Comparison of ENCODE assay signal across 1 cellular context in the genomic region with DNA sequence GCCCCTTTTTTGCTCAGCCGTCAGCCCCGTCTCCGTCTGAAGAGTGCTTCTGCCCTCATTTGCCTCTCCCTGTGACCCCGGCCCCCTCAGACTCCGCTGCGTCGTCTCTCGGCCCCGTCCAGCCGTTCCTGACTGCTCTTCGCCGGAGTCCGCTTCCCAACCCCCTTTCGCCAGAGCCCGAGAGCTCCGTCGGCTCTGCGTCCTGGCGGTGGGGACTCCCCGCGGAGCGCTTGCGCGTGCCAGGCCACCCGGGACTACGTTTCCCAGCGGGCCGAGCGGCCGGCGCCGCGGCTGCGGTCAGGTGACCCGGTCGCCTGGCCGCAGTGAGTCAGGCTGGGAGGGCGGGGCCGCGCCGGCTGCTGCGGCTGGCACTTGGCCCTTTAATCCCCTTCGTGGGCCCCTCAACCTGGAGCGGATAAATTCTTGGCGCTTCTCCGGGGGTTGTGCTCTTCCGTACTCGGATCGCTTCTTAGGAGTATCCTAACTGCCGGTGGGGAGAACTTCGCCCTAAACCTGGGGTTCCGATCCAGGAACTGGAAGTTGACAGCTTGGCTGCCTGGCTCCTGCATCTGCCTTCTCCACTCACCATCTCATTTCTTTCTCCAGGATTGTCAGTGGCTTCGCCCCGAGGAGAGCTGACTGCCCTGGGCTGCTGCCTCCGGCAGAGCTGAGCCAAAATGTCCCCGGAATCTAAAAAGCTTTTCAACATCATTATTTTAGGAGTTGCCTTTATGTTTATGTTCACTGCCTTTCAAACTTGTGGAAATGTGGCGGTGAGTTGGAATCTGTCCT.
TF ChIP-seq lines count a peak whose summit lies in the region.

A gene (plus strand): TSS at position 444 of the 792 bp plus-strand sequence. CDS start 234 bp downstream, at position 678.

TF ChIP-seq in HepG2, 621 proteins besides CTCF, POLR2A, EP300 and RAD21 (continued from another document and continues in another):
- TF ChIP-seq, protein P1, sequence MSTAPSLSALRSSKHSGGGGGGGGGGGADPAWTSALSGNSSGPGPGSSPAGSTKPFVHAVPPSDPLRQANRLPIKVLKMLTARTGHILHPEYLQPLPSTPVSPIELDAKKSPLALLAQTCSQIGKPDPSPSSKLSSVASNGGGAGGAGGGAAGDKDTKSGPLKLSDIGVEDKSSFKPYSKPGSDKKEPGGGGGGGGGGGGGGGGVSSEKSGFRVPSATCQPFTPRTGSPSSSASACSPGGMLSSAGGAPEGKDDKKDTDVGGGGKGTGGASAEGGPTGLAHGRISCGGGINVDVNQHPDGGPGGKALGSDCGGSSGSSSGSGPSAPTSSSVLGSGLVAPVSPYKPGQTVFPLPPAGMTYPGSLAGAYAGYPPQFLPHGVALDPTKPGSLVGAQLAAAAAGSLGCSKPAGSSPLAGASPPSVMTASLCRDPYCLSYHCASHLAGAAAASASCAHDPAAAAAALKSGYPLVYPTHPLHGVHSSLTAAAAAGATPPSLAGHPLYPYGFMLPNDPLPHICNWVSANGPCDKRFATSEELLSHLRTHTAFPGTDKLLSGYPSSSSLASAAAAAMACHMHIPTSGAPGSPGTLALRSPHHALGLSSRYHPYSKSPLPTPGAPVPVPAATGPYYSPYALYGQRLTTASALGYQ (CRISPR knock-in tag; IDR thresholded peaks at IDR 0.05) = 0 out of 2 replicates have a peak, but pooled peaks have one; percentile 18
- TF ChIP-seq KAT7 (CRISPR knock-in tag; IDR thresholded peaks at IDR 0.05; ENCODE audit: borderline replicate concordance) (no peak; the same call in 1 of the 2 replicates), NONO (IDR thresholded peaks at IDR 0.05) (no peak), NONO (CRISPR knock-in tag; conservative IDR thresholded peaks at IDR 0.05) (peak; percentile 92), MED13 (CRISPR knock-in tag; IDR thresholded peaks at IDR 0.05) (0 out of 2 replicates have a peak, but pooled peaks have one; percentile 9), POLR2G (IDR thresholded peaks at IDR 0.05; ENCODE audit: low read depth, low read length) (peak; percentile 77), ZC3H13 (CRISPR knock-in tag; IDR thresholded peaks at IDR 0.05) (peak; percentile 90; the same call in 1 of the 2 replicates), NR2F1 (CRISPR knock-in tag; IDR thresholded peaks at IDR 0.05) (no peak), MED1 (CRISPR knock-in tag; IDR thresholded peaks at IDR 0.05) (peak; percentile 42), MAFG (CRISPR knock-in tag; IDR thresholded peaks at IDR 0.05) (no peak), MAFF (IDR thresholded peaks at IDR 0.05; ENCODE audit: low read depth, low read length) (no peak), SRSF4 (IDR thresholded peaks at IDR 0.05; ENCODE audit: low read depth, low read length, poor library complexity, severe bottlenecking) (no peak), NR1H2 (CRISPR knock-in tag; IDR thresholded peaks at IDR 0.05; ENCODE audit: borderline replicate concordance, low read depth) (peak; percentile 2; the same call in 1 of the 2 replicates), ZFP90 (CRISPR knock-in tag; IDR thresholded peaks at IDR 0.05; ENCODE audit: borderline replicate concordance) (no peak), ZKSCAN5 (CRISPR knock-in tag; IDR thresholded peaks at IDR 0.05) (no peak), KDM5B (CRISPR knock-in tag; IDR thresholded peaks at IDR 0.05; ENCODE audit: borderline replicate concordance) (peak; percentile 54; the same call in 1 of the 2 replicates), EHMT2 (IDR thresholded peaks at IDR 0.05; ENCODE audit: borderline replicate concordance, low read depth, low read length) (no peak), NFE2L2 (IDR thresholded peaks at IDR 0.05; ENCODE audit: low read length) (0 out of 2 replicates have a peak, but pooled peaks have one; percentile 7), ZNF263 (CRISPR knock-in tag; IDR thresholded peaks at IDR 0.05) (peak; percentile 94), ATF1 (CRISPR knock-in tag; IDR thresholded peaks at IDR 0.05) (no peak), ZSCAN20 (CRISPR knock-in tag; IDR thresholded peaks at IDR 0.05; ENCODE audit: borderline replicate concordance) (no peak; the same call in 1 of the 2 replicates), ZBTB1 (CRISPR knock-in tag; IDR thresholded peaks at IDR 0.05; ENCODE audit: borderline replicate concordance) (no peak), ZNF451 (CRISPR knock-in tag; IDR thresholded peaks at IDR 0.05) (no peak), ZNF256 (CRISPR knock-in tag; conservative IDR thresholded peaks at IDR 0.05) (0 out of 2 replicates have a peak, but pooled peaks have one; percentile 17), ATF7-NPFF (CRISPR knock-in tag; IDR thresholded peaks at IDR 0.05; ENCODE audit: low read depth) (no peak), ZSCAN29 (CRISPR knock-in tag; conservative IDR thresholded peaks at IDR 0.05) (no peak; the same call in 1 of the 2 replicates), MAF1 (CRISPR knock-in tag; IDR thresholded peaks at IDR 0.05; ENCODE audit: borderline replicate concordance) (no peak), HNRNPUL1 (IDR thresholded peaks at IDR 0.05; ENCODE audit: low read depth, low read length) (no peak), NR2C2 (CRISPR knock-in tag; IDR thresholded peaks at IDR 0.05; ENCODE audit: borderline replicate concordance) (no peak; the same call in 1 of the 2 replicates), TEAD3 (CRISPR knock-in tag; optimal IDR thresholded peaks at IDR 0.05; ENCODE audit: borderline replicate concordance) (peak; percentile 8), ZNF543 (CRISPR knock-in tag; IDR thresholded peaks at IDR 0.05) (peak; percentile 76; the same call in 1 of the 2 replicates), ZNF431 (CRISPR knock-in tag; IDR thresholded peaks at IDR 0.05; ENCODE audit: borderline replicate concordance, low read depth) (no peak), NR2F6 (IDR thresholded peaks at IDR 0.05) (no peak), NR2F6 (CRISPR knock-in tag; IDR thresholded peaks at IDR 0.05) (peak; percentile 2; the same call in 1 of the 2 replicates), ZC3H4 (CRISPR knock-in tag; IDR thresholded peaks at IDR 0.05; ENCODE audit: borderline replicate concordance) (no peak), YEATS2 (CRISPR knock-in tag; IDR thresholded peaks at IDR 0.05; ENCODE audit: borderline replicate concordance) (peak; percentile 11; the same call in 1 of the 2 replicates), AHR (CRISPR knock-in tag; IDR thresholded peaks at IDR 0.05) (peak; percentile 89; the same call in 1 of the 2 replicates), ZNF264 (CRISPR knock-in tag; IDR thresholded peaks at IDR 0.05) (0 out of 2 replicates have a peak, but pooled peaks have one; percentile 4), ZNF570 (CRISPR knock-in tag; IDR thresholded peaks at IDR 0.05; ENCODE audit: borderline replicate concordance) (peak; percentile 43; the same call in 1 of the 2 replicates), PPARG (CRISPR knock-in tag; conservative IDR thresholded peaks at IDR 0.05) (peak; percentile 58), ZNF484 (CRISPR knock-in tag; IDR thresholded peaks at IDR 0.05; ENCODE audit: borderline replicate concordance, low read depth) (no peak), RFX1 (IDR thresholded peaks at IDR 0.05) (no peak; the same call in 1 of the 2 replicates), ZMAT3 (CRISPR knock-in tag; conservative IDR thresholded peaks at IDR 0.05) (no peak), HOXA7 (CRISPR knock-in tag; IDR thresholded peaks at IDR 0.05) (no peak), TSC22D2 (CRISPR knock-in tag; IDR thresholded peaks at IDR 0.05; ENCODE audit: borderline replicate concordance) (no peak), ZNF329 (CRISPR knock-in tag; IDR thresholded peaks at IDR 0.05; ENCODE audit: low read depth) (no peak), PAWR (CRISPR knock-in tag; IDR thresholded peaks at IDR 0.05; ENCODE audit: borderline replicate concordance) (peak; percentile 98; the same call in 1 of the 2 replicates), TAF1 (CRISPR knock-in tag; IDR thresholded peaks at IDR 0.05) (peak; percentile 26; the same call in 1 of the 2 replicates), PRMT3 (CRISPR knock-in tag; IDR thresholded peaks at IDR 0.05; ENCODE audit: borderline replicate concordance, low read depth) (no peak)
- TF ChIP-seq, protein P2, sequence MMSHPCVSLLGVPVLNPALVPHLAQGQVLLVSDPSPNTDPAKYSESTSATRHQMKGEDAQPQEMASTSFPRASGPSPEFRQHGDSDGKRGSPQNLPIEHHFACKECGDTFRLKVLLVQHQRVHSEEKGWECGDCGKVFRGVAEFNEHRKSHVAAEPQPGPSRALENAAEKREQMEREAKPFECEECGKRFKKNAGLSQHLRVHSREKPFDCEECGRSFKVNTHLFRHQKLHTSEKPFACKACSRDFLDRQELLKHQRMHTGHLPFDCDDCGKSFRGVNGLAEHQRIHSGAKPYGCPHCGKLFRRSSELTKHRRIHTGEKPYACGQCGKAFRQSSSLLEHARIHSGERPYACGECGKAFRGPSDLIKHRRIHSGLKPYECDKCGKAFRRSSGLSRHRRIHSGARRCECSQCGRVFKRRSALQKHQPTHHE (CRISPR knock-in tag; IDR thresholded peaks at IDR 0.05; ENCODE audit: borderline replicate concordance) = 0 out of 2 replicates have a peak, but pooled peaks have one; percentile 0
- TF ChIP-seq, protein P3, sequence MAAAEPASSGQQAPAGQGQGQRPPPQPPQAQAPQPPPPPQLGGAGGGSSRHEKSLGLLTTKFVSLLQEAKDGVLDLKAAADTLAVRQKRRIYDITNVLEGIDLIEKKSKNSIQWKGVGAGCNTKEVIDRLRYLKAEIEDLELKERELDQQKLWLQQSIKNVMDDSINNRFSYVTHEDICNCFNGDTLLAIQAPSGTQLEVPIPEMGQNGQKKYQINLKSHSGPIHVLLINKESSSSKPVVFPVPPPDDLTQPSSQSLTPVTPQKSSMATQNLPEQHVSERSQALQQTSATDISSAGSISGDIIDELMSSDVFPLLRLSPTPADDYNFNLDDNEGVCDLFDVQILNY (CRISPR knock-in tag; conservative IDR thresholded peaks at IDR 0.05) = no peak
- TF ChIP-seq, protein P4, sequence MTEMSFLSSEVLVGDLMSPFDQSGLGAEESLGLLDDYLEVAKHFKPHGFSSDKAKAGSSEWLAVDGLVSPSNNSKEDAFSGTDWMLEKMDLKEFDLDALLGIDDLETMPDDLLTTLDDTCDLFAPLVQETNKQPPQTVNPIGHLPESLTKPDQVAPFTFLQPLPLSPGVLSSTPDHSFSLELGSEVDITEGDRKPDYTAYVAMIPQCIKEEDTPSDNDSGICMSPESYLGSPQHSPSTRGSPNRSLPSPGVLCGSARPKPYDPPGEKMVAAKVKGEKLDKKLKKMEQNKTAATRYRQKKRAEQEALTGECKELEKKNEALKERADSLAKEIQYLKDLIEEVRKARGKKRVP (CRISPR knock-in tag; IDR thresholded peaks at IDR 0.05) = peak in 1 of 2 experiments; percentile 55; a peak in 2 of 4 replicates
- TF ChIP-seq, protein P5, sequence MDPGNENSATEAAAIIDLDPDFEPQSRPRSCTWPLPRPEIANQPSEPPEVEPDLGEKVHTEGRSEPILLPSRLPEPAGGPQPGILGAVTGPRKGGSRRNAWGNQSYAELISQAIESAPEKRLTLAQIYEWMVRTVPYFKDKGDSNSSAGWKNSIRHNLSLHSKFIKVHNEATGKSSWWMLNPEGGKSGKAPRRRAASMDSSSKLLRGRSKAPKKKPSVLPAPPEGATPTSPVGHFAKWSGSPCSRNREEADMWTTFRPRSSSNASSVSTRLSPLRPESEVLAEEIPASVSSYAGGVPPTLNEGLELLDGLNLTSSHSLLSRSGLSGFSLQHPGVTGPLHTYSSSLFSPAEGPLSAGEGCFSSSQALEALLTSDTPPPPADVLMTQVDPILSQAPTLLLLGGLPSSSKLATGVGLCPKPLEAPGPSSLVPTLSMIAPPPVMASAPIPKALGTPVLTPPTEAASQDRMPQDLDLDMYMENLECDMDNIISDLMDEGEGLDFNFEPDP (CRISPR knock-in tag; conservative IDR thresholded peaks at IDR 0.05) = no peak
- TF ChIP-seq, protein P6, sequence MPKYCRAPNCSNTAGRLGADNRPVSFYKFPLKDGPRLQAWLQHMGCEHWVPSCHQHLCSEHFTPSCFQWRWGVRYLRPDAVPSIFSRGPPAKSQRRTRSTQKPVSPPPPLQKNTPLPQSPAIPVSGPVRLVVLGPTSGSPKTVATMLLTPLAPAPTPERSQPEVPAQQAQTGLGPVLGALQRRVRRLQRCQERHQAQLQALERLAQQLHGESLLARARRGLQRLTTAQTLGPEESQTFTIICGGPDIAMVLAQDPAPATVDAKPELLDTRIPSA (CRISPR knock-in tag; IDR thresholded peaks at IDR 0.05; ENCODE audit: borderline replicate concordance) = no peak
- TF ChIP-seq, protein P7, sequence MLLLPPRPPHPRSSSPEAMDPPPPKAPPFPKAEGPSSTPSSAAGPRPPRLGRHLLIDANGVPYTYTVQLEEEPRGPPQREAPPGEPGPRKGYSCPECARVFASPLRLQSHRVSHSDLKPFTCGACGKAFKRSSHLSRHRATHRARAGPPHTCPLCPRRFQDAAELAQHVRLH (CRISPR knock-in tag; IDR thresholded peaks at IDR 0.05; ENCODE audit: borderline replicate concordance, low read depth) = peak; percentile 79; the same call in 1 of the 2 replicates
- TF ChIP-seq, protein P8, sequence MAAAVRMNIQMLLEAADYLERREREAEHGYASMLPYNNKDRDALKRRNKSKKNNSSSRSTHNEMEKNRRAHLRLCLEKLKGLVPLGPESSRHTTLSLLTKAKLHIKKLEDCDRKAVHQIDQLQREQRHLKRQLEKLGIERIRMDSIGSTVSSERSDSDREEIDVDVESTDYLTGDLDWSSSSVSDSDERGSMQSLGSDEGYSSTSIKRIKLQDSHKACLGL (CRISPR knock-in tag; IDR thresholded peaks at IDR 0.05) = no peak; the same call in 1 of the 2 replicates
- TF ChIP-seq, protein P9, sequence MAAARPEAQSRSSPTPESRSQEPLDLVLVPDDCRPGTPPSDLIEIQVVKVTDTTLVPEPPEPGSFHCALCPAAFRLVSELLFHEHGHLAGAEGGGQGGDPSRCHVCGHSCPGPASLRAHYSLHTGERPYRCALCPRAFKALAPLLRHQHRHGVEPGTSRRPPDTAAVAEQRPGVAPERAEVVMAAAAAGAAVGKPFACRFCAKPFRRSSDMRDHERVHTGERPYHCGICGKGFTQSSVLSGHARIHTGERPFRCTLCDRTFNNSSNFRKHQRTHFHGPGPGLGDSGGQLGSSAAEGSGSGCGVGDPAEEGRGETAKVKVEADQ (CRISPR knock-in tag; IDR thresholded peaks at IDR 0.05; ENCODE audit: borderline replicate concordance) = no peak
- TF ChIP-seq, protein P10, sequence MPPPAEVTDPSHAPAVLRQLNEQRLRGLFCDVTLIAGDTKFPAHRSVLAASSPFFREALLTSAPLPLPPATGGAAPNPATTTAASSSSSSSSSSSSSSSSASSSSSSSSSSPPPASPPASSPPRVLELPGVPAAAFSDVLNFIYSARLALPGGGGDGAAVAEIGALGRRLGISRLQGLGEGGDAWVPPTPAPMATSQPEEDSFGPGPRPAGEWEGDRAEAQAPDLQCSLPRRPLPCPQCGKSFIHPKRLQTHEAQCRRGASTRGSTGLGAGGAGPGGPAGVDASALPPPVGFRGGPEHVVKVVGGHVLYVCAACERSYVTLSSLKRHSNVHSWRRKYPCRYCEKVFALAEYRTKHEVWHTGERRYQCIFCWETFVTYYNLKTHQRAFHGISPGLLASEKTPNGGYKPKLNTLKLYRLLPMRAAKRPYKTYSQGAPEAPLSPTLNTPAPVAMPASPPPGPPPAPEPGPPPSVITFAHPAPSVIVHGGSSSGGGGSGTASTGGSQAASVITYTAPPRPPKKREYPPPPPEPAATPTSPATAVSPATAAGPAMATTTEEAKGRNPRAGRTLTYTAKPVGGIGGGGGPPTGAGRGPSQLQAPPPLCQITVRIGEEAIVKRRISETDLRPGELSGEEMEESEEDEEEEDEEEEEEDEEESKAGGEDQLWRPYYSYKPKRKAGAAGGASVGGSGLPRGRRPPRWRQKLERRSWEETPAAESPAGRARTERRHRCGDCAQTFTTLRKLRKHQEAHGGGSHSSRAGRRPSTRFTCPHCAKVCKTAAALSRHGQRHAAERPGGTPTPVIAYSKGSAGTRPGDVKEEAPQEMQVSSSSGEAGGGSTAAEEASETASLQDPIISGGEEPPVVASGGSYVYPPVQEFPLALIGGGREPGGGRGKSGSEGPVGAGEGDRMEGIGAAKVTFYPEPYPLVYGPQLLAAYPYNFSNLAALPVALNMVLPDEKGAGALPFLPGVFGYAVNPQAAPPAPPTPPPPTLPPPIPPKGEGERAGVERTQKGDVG (CRISPR knock-in tag; IDR thresholded peaks at IDR 0.05; ENCODE audit: borderline replicate concordance) = no peak
